ENCODE assay signal across 13 cellular contexts in genomic region chr9:110115341-110115820, GRCh38.
DNase-seq lines count a peak whose midpoint lies in the region; ATAC-seq and TF ChIP-seq lines count a peak whose summit lies in the region.
"Had no signal": no experiment of that assay in that cellular context is flagged by ENCODE, and none has a peak within 500 bp of the region (broad histone marks: within the 10 kb centered on the region; RNA-seq: fewer than 3 reads in every experiment).

No MANE protein-coding gene starts in this region.

- H3K4me1 ChIP-seq in HUES64 (ENCODE audit: insufficient read depth, low read length) (peaks cover 48% of the 10 kb centered on the region), liver (ENCODE audit: control insufficient read depth in 4 of 4, insufficient read depth in 4 of 4, low read length in 3 of 4) (no peaks in the 10 kb centered on the region)
- H3K4me1 ChIP-seq: HAP-1 had no signal

- H3K36me3 Mint-ChIP-seq in stimulated activated naive B cell treated with anti-CD40 and anti-IgM and Interleukin-4, amounts not matched to agents 10 μg/mL and 1 μg/mL and 100 μg/mL, for 72 hours: peaks cover 50 to 74% of the 10 kb centered on the region in 2 donors

- no peaks in the 10 kb centered on the region for H3K27me3 Mint-ChIP-seq in stimulated activated naive B cell treated with anti-CD40 and anti-IgM and Interleukin-4, amounts not matched to agents 10 μg/mL and 1 μg/mL and 100 μg/mL, for 72 hours

- H3K4me1 Mint-ChIP-seq in stimulated activated naive B cell treated with anti-CD40 and anti-IgM and Interleukin-4, amounts not matched to agents 10 μg/mL and 1 μg/mL and 100 μg/mL, for 72 hours: peaks cover 52 to 89% of the 10 kb centered on the region in 2 donors

- ATAC-seq in stimulated activated naive B cell treated with anti-CD40 and anti-IgM and Interleukin-4, amounts not matched to agents 10 μg/mL and 1 μg/mL and 100 μg/mL, for 72 hours (replicated peaks): no peak
- ATAC-seq in GM21723 (IDR thresholded peaks at IDR 0.05; ENCODE audit: unreplicated experiment): no peak
- no peak for ATAC-seq in GM21717 (IDR thresholded peaks at IDR 0.05; ENCODE audit: unreplicated experiment)

- DNase-seq in epithelial cell of prostate (ENCODE audit: low read depth, low spot score) (no peak), GM03348 (ENCODE audit: low spot score) (no peak), dedifferentiated amniotic fluid mesenchymal stem cell (ENCODE audit: extremely low spot score) (no peak)
- DNase-seq in stimulated activated naive B cell treated with anti-CD40 and anti-IgM and Interleukin-4, amounts not matched to agents 10 μg/mL and 1 μg/mL and 100 μg/mL, for 72 hours: no peak
- DNase-seq: kidney glomerular epithelial cell, NCI-H1105 treated with DMSO at 0.1 percent for 48 hours had no signal

- H3K9ac ChIP-seq in HUES64 (ENCODE audit: low read depth, low read length) (peak overlapping the region; percentile 30; the same call in 1 of the 2 replicates), liver (ENCODE audit: low read depth in 1 of 2, low read length in 2 of 2) (no peak overlapping the region)

- H3K9me3 Mint-ChIP-seq in stimulated activated naive B cell treated with anti-CD40 and anti-IgM and Interleukin-4, amounts not matched to agents 10 μg/mL and 1 μg/mL and 100 μg/mL, for 72 hours: no peaks in the 10 kb centered on the region

- H3K27ac Mint-ChIP-seq in stimulated activated naive B cell treated with anti-CD40 and anti-IgM and Interleukin-4, amounts not matched to agents 10 μg/mL and 1 μg/mL and 100 μg/mL, for 72 hours: peak overlapping the region; percentile 89

- 85% methylated on average over 7 of the region's 7 CpGs for WGBS in HUES64
- WGBS in liver: 58% methylated on average over 7 of the region's 7 CpGs

- H3K4me3 ChIP-seq in HUES64 (ENCODE audit: low read length) (no peak overlapping the region), liver (ENCODE audit: low read depth in 1 of 3, low read length in 3 of 3) (no peak overlapping the region)
- H3K4me3 ChIP-seq: HAP-1, skin epidermis had no signal

- TF ChIP-seq RAD21 in liver (IDR thresholded peaks at IDR 0.05): no peak

- H3K27ac ChIP-seq in HUES64 (ENCODE audit: low read depth, low read length) (peak overlapping the region; percentile 80), epithelial cell of prostate (peak overlapping the region; percentile 49), liver (ENCODE audit: low read depth in 1 of 2, low read length in 2 of 2) (peak overlapping the region in 1 of 2 donors; percentile 75)
- H3K27ac ChIP-seq: VCaP had no signal

- no peaks in the 10 kb centered on the region for H3K27me3 ChIP-seq in HUES64 (ENCODE audit: insufficient read depth, low read length)
- H3K27me3 ChIP-seq in liver (ENCODE audit: control insufficient read depth in 4 of 4, insufficient read depth in 4 of 4, low read length in 3 of 4): no peaks in the 10 kb centered on the region

- peak overlapping the region; percentile 3 to 19 for H3K4me3 Mint-ChIP-seq in stimulated activated naive B cell treated with anti-CD40 and anti-IgM and Interleukin-4, amounts not matched to agents 10 μg/mL and 1 μg/mL and 100 μg/mL, for 72 hours

- H3K9me3 ChIP-seq in HUES64 (ENCODE audit: insufficient read depth, low read depth, low read length) (no peaks in the 10 kb centered on the region), liver (ENCODE audit: control insufficient read depth in 4 of 4, low read length in 3 of 4) (no peaks in the 10 kb centered on the region)
- H3K9me3 ChIP-seq: HAP-1 had no signal

- no peak for TF ChIP-seq CTCF in liver (IDR thresholded peaks at IDR 0.05; ENCODE audit: low read depth, low read length, missing input control)

- no peaks in the 10 kb centered on the region; the same call in 1 of the 2 replicates for H3K36me3 ChIP-seq in HUES64 (ENCODE audit: insufficient read depth, low read length)
- peaks cover 0 to 6% (median under 1%) of the 10 kb centered on the region in 4 donors for H3K36me3 ChIP-seq in liver (ENCODE audit: control insufficient read depth in 4 of 4, insufficient read depth in 3 of 4, low read depth in 1 of 4, low read length in 3 of 4)
- H3K36me3 ChIP-seq: HAP-1 had no signal

TF ChIP-seq in liver, 16 proteins besides CTCF, POLR2A, EP300 and RAD21:
- no peak for TF ChIP-seq REST (IDR thresholded peaks at IDR 0.05)
- no peak for TF ChIP-seq FOXA2 (IDR thresholded peaks at IDR 0.05)
- TF ChIP-seq HNF4A (conservative IDR thresholded peaks at IDR 0.05): no peak
- TF ChIP-seq GABPA (IDR thresholded peaks at IDR 0.05 in 1 of 2, conservative IDR thresholded peaks at IDR 0.05 in 1 of 2): no peak
- peak; percentile 59 for TF ChIP-seq NR2F2 (IDR thresholded peaks at IDR 0.05)
- TF ChIP-seq EGR1 (IDR thresholded peaks at IDR 0.05; ENCODE audit: low read depth in 2 of 2): no peak
- TF ChIP-seq ATF3 (IDR thresholded peaks at IDR 0.05): no peak
- TF ChIP-seq RXRA (IDR thresholded peaks at IDR 0.05): peak; percentile 19 to 31
- no peak for TF ChIP-seq HNF4G (IDR thresholded peaks at IDR 0.05)
- TF ChIP-seq TAF1 (conservative IDR thresholded peaks at IDR 0.05): no peak
- no peak for TF ChIP-seq SP1 (IDR thresholded peaks at IDR 0.05)
- no peak for TF ChIP-seq JUND (IDR thresholded peaks at IDR 0.05)
- no peak for TF ChIP-seq MAX (IDR thresholded peaks at IDR 0.05)
- no peak for TF ChIP-seq FOXA1 (IDR thresholded peaks at IDR 0.05)
